ENCODE assay signal across 8 cellular contexts in genomic region chr1:24643362-24644346, GRCh38. TPM values are rescaled to one million over a fixed set of nuclear protein-coding genes. Genes with fewer than 3 reads are reported as not detected.
DNase-seq lines count a peak whose midpoint lies in the region; ATAC-seq and TF ChIP-seq lines count a peak whose summit lies in the region.

No MANE protein-coding gene starts in this region.

- no peaks in the 10 kb centered on the region for H3K9me3 ChIP-seq in CD4-positive, alpha-beta memory T cell (ENCODE audit: control insufficient read depth in 1 of 2, low read length in 2 of 2)
- no peaks in the 10 kb centered on the region for H3K9me3 ChIP-seq in suprapubic skin

- DNase-seq in CD4-positive, alpha-beta memory T cell: peak in 1 of 5 donors; percentile 9
- peak in 2 of 10 donors; percentile 14 to 57 for DNase-seq in dorsolateral prefrontal cortex
- DNase-seq in lung microvascular endothelial cell (ENCODE audit: low read depth in 2 of 2): peak; percentile 10 to 42
- peak in 1 of 2 donors; percentile 68 for DNase-seq in suprapubic skin (ENCODE audit: low spot score in 2 of 2)
- no peak for DNase-seq in hippocampal formation (lab: John Stamatoyannopoulos, UW)

- peak overlapping the region; percentile 47 to 85 for H3K4me3 ChIP-seq in CD4-positive, alpha-beta memory T cell (ENCODE audit: low read length in 2 of 2)
- H3K4me3 ChIP-seq in dorsolateral prefrontal cortex (peak overlapping the region; percentile 47 to 100 (median 94)), suprapubic skin (peak overlapping the region; percentile 95)

- H3K4me1 Mint-ChIP-seq in CD4-positive, alpha-beta memory T cell: peaks cover 18 to 69% (median 43%) of the 10 kb centered on the region in 4 donors
- H3K4me1 Mint-ChIP-seq in T-helper 1 cell treated with Interleukin-12 subunit alpha and Interleukin-12 subunit beta and Interleukin-4 antibody, amounts not matched to agents 30 μg/mL and 1 μg/mL, for 36 hours (ENCODE audit: low read depth): peaks cover 37% of the 10 kb centered on the region

- TF ChIP-seq POLR2A in suprapubic skin (IDR thresholded peaks at IDR 0.05): peak; percentile 23 to 68

- intact Hi-C loops in CD4-positive, alpha-beta memory T cell (cut with micrococcal nuclease): loop anchor here (1.0 to 10.0 kb wide), 6 partner anchors 102 to 1276 kb away; partner anchors contain the start of genes CLIC4, IFNLR1, NIPAL3 and RCAN3
- intact Hi-C loops in dorsolateral prefrontal cortex (cut with DNase I): loop anchor here (5.0 to 10.0 kb wide), 3 partner anchors 61 to 226 kb away; partner anchors contain the start of gene NIPAL3 (in 1 of the 2)

- CTCF ChIA-PET in CD4-positive, alpha-beta memory T cell (lab: Charles Lee; ENCODE audit: partially characterized antibody): interaction anchor here (1.3 to 1.6 kb wide), 4 partner anchors 44 to 444 kb away, joined by 3 to 4 read pairs (median 4); partner anchors contain the start of gene NIPAL3

- H3K27ac ChIP-seq in CD4-positive, alpha-beta memory T cell (ENCODE audit: low read depth, low read length): peak overlapping the region; percentile 96
- H3K27ac ChIP-seq in dorsolateral prefrontal cortex (peak overlapping the region; percentile 56 to 100 (median 94)), suprapubic skin (peak overlapping the region; percentile 100)

- H3K4me1 ChIP-seq in CD4-positive, alpha-beta memory T cell (ENCODE audit: insufficient read depth, low read length): peaks cover 32% of the 10 kb centered on the region
- H3K4me1 ChIP-seq in suprapubic skin: peaks cover 29% of the 10 kb centered on the region

- POLR2A ChIA-PET in CD4-positive, alpha-beta memory T cell (lab: Charles Lee; ENCODE audit: partially characterized antibody): interaction anchor here (0.6 to 2.3 kb wide), 12 partner anchors 11 to 1690 kb away, joined by 3 to 20 read pairs (median 4); partner anchors contain the start of genes CLIC4, NIPAL3 and SYF2

- H3K27me3 Mint-ChIP-seq in CD4-positive, alpha-beta memory T cell: no peaks in the 10 kb centered on the region
- no peaks in the 10 kb centered on the region for H3K27me3 Mint-ChIP-seq in T-helper 1 cell treated with Interleukin-12 subunit alpha and Interleukin-12 subunit beta and Interleukin-4 antibody, amounts not matched to agents 30 μg/mL and 1 μg/mL, for 36 hours (ENCODE audit: low read depth)

- peaks cover 35% of the 10 kb centered on the region for H3K36me3 ChIP-seq in CD4-positive, alpha-beta memory T cell (ENCODE audit: insufficient read depth, low read length)
- H3K36me3 ChIP-seq in suprapubic skin: peaks cover 27% of the 10 kb centered on the region

- H3K27me3 ChIP-seq in CD4-positive, alpha-beta memory T cell (ENCODE audit: insufficient read depth, low read length): no peaks in the 10 kb centered on the region
- no peaks in the 10 kb centered on the region for H3K27me3 ChIP-seq in dorsolateral prefrontal cortex
- no peaks in the 10 kb centered on the region for H3K27me3 ChIP-seq in suprapubic skin

- H3K27ac Mint-ChIP-seq in CD4-positive, alpha-beta memory T cell: peak overlapping the region; percentile 86 to 100 (median 97)
- peak overlapping the region; percentile 73 for H3K27ac Mint-ChIP-seq in T-helper 1 cell treated with Interleukin-12 subunit alpha and Interleukin-12 subunit beta and Interleukin-4 antibody, amounts not matched to agents 30 μg/mL and 1 μg/mL, for 36 hours

- H3K9me3 Mint-ChIP-seq in CD4-positive, alpha-beta memory T cell: peaks cover 0 to 5% (median 0%) of the 10 kb centered on the region in 8 donors
- H3K9me3 Mint-ChIP-seq in T-helper 1 cell treated with Interleukin-12 subunit alpha and Interleukin-12 subunit beta and Interleukin-4 antibody, amounts not matched to agents 30 μg/mL and 1 μg/mL, for 36 hours: no peaks in the 10 kb centered on the region

- H3K4me3 Mint-ChIP-seq in CD4-positive, alpha-beta memory T cell: peak overlapping the region; percentile 89 to 98 (median 96)
- H3K4me3 Mint-ChIP-seq in T-helper 1 cell treated with Interleukin-12 subunit alpha and Interleukin-12 subunit beta and Interleukin-4 antibody, amounts not matched to agents 30 μg/mL and 1 μg/mL, for 36 hours: peak overlapping the region; percentile 97

- TF ChIP-seq CTCF in dorsolateral prefrontal cortex (IDR thresholded peaks at IDR 0.05 in 54 of 56, conservative IDR thresholded peaks at IDR 0.05 in 2 of 56; ENCODE audit: low read depth in 1 of 56, partially characterized antibody in 56 of 56) (peak in 7 of 56 donors; percentile 3 to 15 (median 10)), suprapubic skin (IDR thresholded peaks at IDR 0.05) (no peak)

- 2% methylated on average over 33 of the region's 62 CpGs for WGBS in suprapubic skin

- peaks cover 26 to 56% of the 10 kb centered on the region in 2 donors for H3K36me3 Mint-ChIP-seq in CD4-positive, alpha-beta memory T cell
- peaks cover 43% of the 10 kb centered on the region for H3K36me3 Mint-ChIP-seq in T-helper 1 cell treated with Interleukin-12 subunit alpha and Interleukin-12 subunit beta and Interleukin-4 antibody, amounts not matched to agents 30 μg/mL and 1 μg/mL, for 36 hours (ENCODE audit: low read depth)

- no peak for TF ChIP-seq EP300 in suprapubic skin (IDR thresholded peaks at IDR 0.05)

- ATAC-seq in GM19025 (IDR thresholded peaks at IDR 0.05; ENCODE audit: low read depth, unreplicated experiment) (peak; percentile 5), HG03342 (IDR thresholded peaks at IDR 0.05; ENCODE audit: unreplicated experiment) (peak; percentile 16)

RNA-seq across cellular contexts. Expression of gene SRRM1, which starts 0.6 kb away (rescaled TPM):
- 100 to 1,000 TPM; 209 to 230 TPM for total RNA-seq in CD4-positive, alpha-beta memory T cell
- 100 to 1,000 TPM in 1 of 2 donors, 10 to 100 TPM in 1; 73.8 to 229 TPM for polyA plus RNA-seq in CD4-positive, alpha-beta memory T cell
- total RNA-seq in dorsolateral prefrontal cortex (100 to 1,000 TPM in 113 of 120 experiments, 10 to 100 TPM in 7; 76.0 to 224 (median 129) TPM), lung microvascular endothelial cell (13.7 and 18.1 TPM in 2 replicates), suprapubic skin (100 to 1,000 TPM in 2 of 4 donors, 10 to 100 TPM in 2; 73.0 to 323 (median 97.0) TPM)

Comparison
In these comparisons a context has a peak if more than half of its experiments do, and no peak if none do; other contexts are left out.
1. DNase-seq: peak in lung microvascular endothelial cell (2 of 2); none in hippocampal formation (0 of 2).
2. Peak in every context shown above with its lines, with median percentiles within 50 percentile points of each other: H3K27ac ChIP-seq and H3K4me3 ChIP-seq.